Comparison of ENCODE assay signal across 16 cellular contexts in genomic region chr7:98394377-98394836, GRCh38. TPM values are rescaled to one million over a fixed set of nuclear protein-coding genes. Genes with fewer than 3 reads are reported as not detected.
DNase-seq lines count a peak whose midpoint lies in the region; ATAC-seq, FAIRE-seq and TF ChIP-seq lines count a peak whose summit lies in the region.
"Had no signal": no experiment of that assay in that cellular context is flagged by ENCODE, and none has a peak within 500 bp of the region (broad histone marks: within the 10 kb centered on the region; RNA-seq: fewer than 3 reads in every experiment).

No MANE protein-coding gene starts in this region.

- no peak overlapping the region for H3K4me3 ChIP-seq in endothelial cell of umbilical vein (replicated peaks in 1 of 3; ENCODE audit: insufficient read depth in 1 of 3, low read depth in 1 of 3, low read length in 3 of 3)
- H3K4me3 ChIP-seq: GM23338, ovary had no signal

- CTCF ChIA-PET in endothelial cell of umbilical vein (lab: Charles Lee), result interaction anchor here (1.4 kb wide), 1 partner anchor 16 kb away, joined by 3 read pairs; no protein-coding TSS in a partner anchor

- H3K36me3 ChIP-seq in endothelial cell of umbilical vein (ENCODE audit: control insufficient read depth in 2 of 2, extremely low read depth in 1 of 2, insufficient read depth in 2 of 2, low read length in 2 of 2), result no peaks in the 10 kb centered on the region
- H3K36me3 ChIP-seq: ovary had no signal

- H3K4me1 Mint-ChIP-seq in osteocyte (ENCODE audit: unreplicated experiment), result peaks cover 46% of the 10 kb centered on the region
- H3K4me1 Mint-ChIP-seq in activated T-helper 17 cell treated with anti-CD3 and anti-CD28 coated beads, Interleukin-2, amount 50 U/mL, for 72 hours, result peaks cover 3% of the 10 kb centered on the region
- H3K4me1 Mint-ChIP-seq: T-helper 17 cell had no signal

- no peak for TF ChIP-seq POLR2A in endothelial cell of umbilical vein (IDR thresholded peaks at IDR 0.05; ENCODE audit: low read depth, low read length)

- no peaks in the 10 kb centered on the region for H3K36me3 Mint-ChIP-seq in osteocyte (ENCODE audit: unreplicated experiment)
- H3K36me3 Mint-ChIP-seq in activated T-helper 17 cell treated with anti-CD3 and anti-CD28 coated beads, Interleukin-2, amount 50 U/mL, for 72 hours (ENCODE audit: low read depth), result no peaks in the 10 kb centered on the region

- H3K4me2 ChIP-seq in endothelial cell of umbilical vein (ENCODE audit: insufficient read depth, low read length), result no peak overlapping the region
- H3K4me2 ChIP-seq: GM23338 had no signal

- no peaks in the 10 kb centered on the region for H4K20me1 ChIP-seq in endothelial cell of umbilical vein (replicated peaks; ENCODE audit: control insufficient read depth, extremely low read depth, insufficient read depth, low read length)

- H3K9me1 ChIP-seq in endothelial cell of umbilical vein (replicated peaks; ENCODE audit: control insufficient read depth, extremely low read depth, insufficient read depth, low read length), result no peaks in the 10 kb centered on the region

- H3K27ac Mint-ChIP-seq in osteocyte (ENCODE audit: unreplicated experiment), result peak overlapping the region; percentile 89
- no peak overlapping the region for H3K27ac Mint-ChIP-seq in activated T-helper 17 cell treated with anti-CD3 and anti-CD28 coated beads, Interleukin-2, amount 50 U/mL, for 72 hours
- H3K27ac Mint-ChIP-seq: activated CD8-positive, alpha-beta T cell treated with anti-CD3 and anti-CD28 coated beads, Interleukin-2, amount 10 ng/mL, durations not matched to agents 7 days and 5 days; GM23338; T-helper 17 cell had no signal

- H3K4me3 Mint-ChIP-seq in osteocyte (ENCODE audit: unreplicated experiment), result no peak overlapping the region
- no peak overlapping the region for H3K4me3 Mint-ChIP-seq in activated T-helper 17 cell treated with anti-CD3 and anti-CD28 coated beads, Interleukin-2, amount 50 U/mL, for 72 hours
- H3K4me3 Mint-ChIP-seq: activated CD8-positive, alpha-beta T cell treated with anti-CD3 and anti-CD28 coated beads, Interleukin-2, amount 10 ng/mL, durations not matched to agents 7 days and 5 days; GM23338; T-helper 17 cell had no signal

- no peaks in the 10 kb centered on the region for H3K27me3 Mint-ChIP-seq in osteocyte (ENCODE audit: unreplicated experiment)
- peaks cover 8% of the 10 kb centered on the region for H3K27me3 Mint-ChIP-seq in activated T-helper 17 cell treated with anti-CD3 and anti-CD28 coated beads, Interleukin-2, amount 50 U/mL, for 72 hours

- dilution Hi-C loops in endothelial cell of umbilical vein (cut with MboI; ENCODE audit: extremely low pct_ligation_motif_present, low sequenced_read_pairs), result no loop called here

- no peak overlapping the region for H2AFZ ChIP-seq in endothelial cell of umbilical vein (ENCODE audit: low read depth, low read length)
- H2AFZ ChIP-seq: GM23338 had no signal

- no peak overlapping the region for H3K9ac ChIP-seq in endothelial cell of umbilical vein (replicated peaks; ENCODE audit: extremely low read depth, insufficient read depth, low read length)

- peaks cover 2 to 5% of the 10 kb centered on the region in 2 experiments for H3K27me3 ChIP-seq in endothelial cell of umbilical vein (ENCODE audit: control insufficient read depth in 2 of 2, insufficient read depth in 2 of 2, low read length in 2 of 2)
- H3K27me3 ChIP-seq: ovary had no signal

- H3K79me2 ChIP-seq in endothelial cell of umbilical vein (ENCODE audit: control insufficient read depth, insufficient read depth, low read length), result no peaks in the 10 kb centered on the region

- FAIRE-seq in endothelial cell of umbilical vein (lab: Jason Lieb, UNC), result no peak

- BruUV-seq in endothelial cell of umbilical vein (replicated peaks; lab: Mats Ljungman, UMichigan), result no TSS peak

- no peaks in the 10 kb centered on the region for H3K4me1 ChIP-seq in endothelial cell of umbilical vein (ENCODE audit: control insufficient read depth, extremely low read depth, insufficient read depth, low read length)

- H3K9me3 Mint-ChIP-seq in osteocyte (ENCODE audit: unreplicated experiment), result no peaks in the 10 kb centered on the region
- no peaks in the 10 kb centered on the region for H3K9me3 Mint-ChIP-seq in activated T-helper 17 cell treated with anti-CD3 and anti-CD28 coated beads, Interleukin-2, amount 50 U/mL, for 72 hours

- POLR2A ChIA-PET in endothelial cell of umbilical vein (lab: Charles Lee), result no interaction called here

- TF ChIP-seq CTCF in endothelial cell of umbilical vein (IDR thresholded peaks at IDR 0.05; ENCODE audit: extremely low read depth in 1 of 2, insufficient read depth in 1 of 2, low read depth in 1 of 2, low read length in 2 of 2), result no peak
- TF ChIP-seq CTCF in osteocyte (IDR thresholded peaks at IDR 0.05), result no peak

- no peaks in the 10 kb centered on the region for H3K9me3 ChIP-seq in endothelial cell of umbilical vein (replicated peaks; ENCODE audit: control insufficient read depth, insufficient read depth, low read length)
- H3K9me3 ChIP-seq: ovary had no signal

- ATAC-seq in activated T-helper 17 cell treated with anti-CD3 and anti-CD28 coated beads, Interleukin-2, amount 50 U/mL, for 72 hours (replicated peaks), result no peak
- ATAC-seq: activated CD8-positive, alpha-beta T cell treated with anti-CD3 and anti-CD28 coated beads, Interleukin-2, amount 10 ng/mL, durations not matched to agents 7 days and 5 days; GM23338; T-helper 17 cell had no signal

- H3K27ac ChIP-seq in endothelial cell of umbilical vein (ENCODE audit: insufficient read depth, low read depth, low read length), result no peak overlapping the region
- H3K27ac ChIP-seq: ovary had no signal

- DNase-seq in ELR (ENCODE audit: low read depth), result peak; percentile 69
- DNase-seq in RKO (ENCODE audit: low spot score), result peak; percentile 80
- DNase-seq in endothelial cell of umbilical vein (ENCODE audit: low read depth, low spot score), result no peak
- no peak for DNase-seq in osteocyte (ENCODE audit: extremely low spot score, unreplicated experiment)
- no peak for DNase-seq in NCI-H1436 (lab: John Stamatoyannopoulos, UW)
- DNase-seq in NCI-H1105 (lab: John Stamatoyannopoulos, UW), result no peak
- DNase-seq in NCI-H510A (lab: John Stamatoyannopoulos, UW), result no peak
- DNase-seq: activated CD8-positive, alpha-beta T cell treated with anti-CD3 and anti-CD28 coated beads, Interleukin-2, amount 10 ng/mL, durations not matched to agents 7 days and 5 days; activated naive CD4-positive, alpha-beta T cell treated with Interleukin-2 at 50 U/mL for 16 hours; Caco-2; NCI-H1694; NK-92 treated with Interleukin-12 subunit alpha and Interleukin-12 subunit beta, amount 100 ng/mL, for 24 hours; ovary; T-helper 17 cell had no signal

- intact Hi-C loops in endothelial cell of umbilical vein (cut with micrococcal nuclease), result no loop called here

TF ChIP-seq in endothelial cell of umbilical vein, 7 proteins besides CTCF, POLR2A, EP300 and RAD21:
- TF ChIP-seq MYC (IDR thresholded peaks at IDR 0.05; ENCODE audit: low read depth, low read length) (no peak), FOS (IDR thresholded peaks at IDR 0.05; ENCODE audit: borderline replicate concordance, insufficient read depth, low read length) (peak; percentile 9)

RNA-seq across cellular contexts. Expression of gene BAIAP2L1, which starts 6.5 kb away (rescaled TPM):
- 1.1 and 1.2 TPM in 2 replicates for total RNA-seq in endothelial cell of umbilical vein
- 0.32 and 0.35 TPM in 2 replicates for polyA plus RNA-seq in endothelial cell of umbilical vein
- 0.44 and 0.49 TPM in 2 replicates for polyA plus RNA-seq in endothelial cell of umbilical vein (2011; cell fraction: cytosol; rRNA removed)
- polyA plus RNA-seq in endothelial cell of umbilical vein (2011; cell fraction: nucleus; rRNA removed), result 0.66 and 0.78 TPM in 2 replicates
- polyA plus RNA-seq in endothelial cell of umbilical vein (2012), result 1.5 and 1.7 TPM in 2 replicates
- 0.49 and 0.64 TPM in 2 replicates for polyA minus RNA-seq in endothelial cell of umbilical vein
- polyA minus RNA-seq in endothelial cell of umbilical vein (2011; cell fraction: cytosol; rRNA and poly(A)+ RNA removed), result 10.0 TPM
- polyA minus RNA-seq in endothelial cell of umbilical vein (2011; cell fraction: nucleus; rRNA and poly(A)+ RNA removed), result 0.34 TPM in 2 replicates
- total RNA-seq in osteocyte, result 8.6 and 10.9 TPM in 2 replicates
- 1 to 10 TPM; 1.2 to 6.0 TPM for total RNA-seq in activated T-helper 17 cell treated with anti-CD3 and anti-CD28 coated beads, Interleukin-2, amount 50 U/mL, for 72 hours

Comparison
In these comparisons a context has a peak if more than half of its experiments do, and no peak if none do; other contexts are left out.
1. DNase-seq: peak in ELR (single experiment) and RKO (single experiment); none in endothelial cell of umbilical vein (single experiment), osteocyte (single experiment), NCI-H1436 (single experiment), NCI-H1105 (single experiment) and NCI-H510A (single experiment).